In genomic region chr10:70589762-70590662, GRCh38 we compare ENCODE assay signal across 10 cellular contexts. TPM values are rescaled to one million over a fixed set of nuclear protein-coding genes. Genes with fewer than 3 reads are reported as not detected.
A peak's percentile ranks its signal among the peaks of the same experiment; 100 is the strongest.
DNase-seq lines count a peak whose midpoint lies in the region; ATAC-seq and TF ChIP-seq lines count a peak whose summit lies in the region.
"Had no signal": no experiment of that assay in that cellular context is flagged by ENCODE, and none has a peak within 500 bp of the region (broad histone marks: within the 10 kb centered on the region; RNA-seq: fewer than 3 reads in every experiment).

No MANE protein-coding gene starts in this region.

- 73% methylated on average over 5 of the region's 5 CpGs for WGBS in esophagus muscularis mucosa

- POLR2A ChIA-PET in AG04450 (lab: Yijun Ruan, JAX) = interaction anchor here (0.8 kb wide), 1 partner anchor 10 kb away, joined by 3 read pairs; no protein-coding TSS in a partner anchor

- H3K4me1 Mint-ChIP-seq in mesothelial cell of epicardium = peaks cover 26% of the 10 kb centered on the region

- no peak for TF ChIP-seq EP300 in esophagus muscularis mucosa (IDR thresholded peaks at IDR 0.05)

- peak overlapping the region; percentile 60 for H3K27ac Mint-ChIP-seq in mesothelial cell of epicardium

- H3K27me3 ChIP-seq in AG04450 (ENCODE audit: control insufficient read depth, insufficient read depth, low read length) (peaks cover 50% of the 10 kb centered on the region), esophagus muscularis mucosa (no peaks in the 10 kb centered on the region)

- H3K36me3 ChIP-seq in esophagus muscularis mucosa = no peaks in the 10 kb centered on the region

- no peak for TF ChIP-seq CTCF in AG04450 (IDR thresholded peaks at IDR 0.05; ENCODE audit: low read depth, low read length)
- TF ChIP-seq CTCF in esophagus muscularis mucosa (IDR thresholded peaks at IDR 0.05) = no peak
- no peak for TF ChIP-seq CTCF in mesothelial cell of epicardium (IDR thresholded peaks at IDR 0.05; ENCODE audit: unreplicated experiment)

- H3K36me3 Mint-ChIP-seq in mesothelial cell of epicardium = no peaks in the 10 kb centered on the region

- peaks cover 34% of the 10 kb centered on the region for H3K27me3 Mint-ChIP-seq in mesothelial cell of epicardium (ENCODE audit: low read depth)

- H3K9me3 ChIP-seq in AG04450 (ENCODE audit: control insufficient read depth, insufficient read depth, low read length) = no peaks in the 10 kb centered on the region
- no peaks in the 10 kb centered on the region for H3K9me3 ChIP-seq in esophagus muscularis mucosa

- TF ChIP-seq POLR2A in esophagus muscularis mucosa (IDR thresholded peaks at IDR 0.05; ENCODE audit: low read depth) = no peak

- peak; percentile 78 for DNase-seq in AG04450 (ENCODE audit: low read depth, low spot score)
- peak; percentile 18 for DNase-seq in NCI-H1694 (lab: John Stamatoyannopoulos, UW)
- DNase-seq in esophagus muscularis mucosa (ENCODE audit: extremely low spot score) = peak; percentile 19
- no peak for DNase-seq in mesothelial cell of epicardium (ENCODE audit: low spot score in 2 of 2, unreplicated experiment in 2 of 2)
- no peak for DNase-seq in COLO668 (lab: John Stamatoyannopoulos, UW; ENCODE audit: unreplicated experiment)
- DNase-seq in COR-L47 (lab: John Stamatoyannopoulos, UW) = no peak
- DNase-seq in T-helper 9 cell = no peak
- DNase-seq: NCI-H2081 had no signal

- H3K27ac ChIP-seq in AG04450 (ENCODE audit: low read depth, low read length) (peak overlapping the region; percentile 57), esophagus muscularis mucosa (replicated peaks in 1 of 4) (no peak overlapping the region)

- ATAC-seq in GM21390 (IDR thresholded peaks at IDR 0.05; ENCODE audit: unreplicated experiment) = no peak
- ATAC-seq: Panc1 had no signal

- H3K4me3 ChIP-seq in AG04450 (ENCODE audit: low read depth, low read length) = no peak overlapping the region
- H3K4me3 ChIP-seq in esophagus muscularis mucosa = no peak overlapping the region

- intact Hi-C loops in esophagus muscularis mucosa (cut with DNase I) = no loop called here

- H3K4me3 Mint-ChIP-seq in mesothelial cell of epicardium = no peak overlapping the region

- peaks cover 15 to 22% (median 19%) of the 10 kb centered on the region in 4 donors for H3K4me1 ChIP-seq in esophagus muscularis mucosa

- CTCF ChIA-PET in AG04450 (lab: Charles Lee) = interaction anchor here (1.2 kb wide), 1 partner anchor 31 kb away, joined by 3 read pairs; no protein-coding TSS in a partner anchor

- H3K9me3 Mint-ChIP-seq in mesothelial cell of epicardium = no peaks in the 10 kb centered on the region

RNA-seq across cellular contexts. Expression of gene PRF1, which starts 12.5 kb away (rescaled TPM):
- polyA plus RNA-seq in AG04450 (2011; rRNA removed) = not detected in 2 replicates
- polyA minus RNA-seq in AG04450 (2011; rRNA and poly(A)+ RNA removed) = not detected in 2 replicates
- 10 to 100 TPM in 1 of 4 donors, 1 to 10 TPM in 3; 1.2 to 15.2 (median 2.4) TPM for total RNA-seq in esophagus muscularis mucosa
- 0.13 to 0.20 TPM in 2 of 3 replicates, not detected in the other for total RNA-seq in mesothelial cell of epicardium

Comparison
In these comparisons a context has a peak if more than half of its experiments do, and no peak if none do; other contexts are left out.
1. DNase-seq: peak in AG04450 (single experiment), NCI-H1694 (single experiment) and esophagus muscularis mucosa (single experiment); none in mesothelial cell of epicardium (0 of 2), COLO668 (single experiment), COR-L47 (single experiment) and T-helper 9 cell (single experiment).